In genomic region chr10:77993612-77994011, GRCh38 we compare ENCODE assay signal across 17 cellular contexts. TPM values are rescaled to one million over a fixed set of nuclear protein-coding genes. Genes with fewer than 3 reads are reported as not detected.
A peak's percentile ranks its signal among the peaks of the same experiment; 100 is the strongest.
DNase-seq lines count a peak whose midpoint lies in the region; ATAC-seq and TF ChIP-seq lines count a peak whose summit lies in the region.
"Had no signal": no experiment of that assay in that cellular context is flagged by ENCODE, and none has a peak within 500 bp of the region (broad histone marks: within the 10 kb centered on the region; RNA-seq: fewer than 3 reads in every experiment).

No MANE protein-coding gene starts in this region.

- CTCF ChIA-PET in A673 (lab: Charles Lee), result no interaction called here

- H3K4me3 ChIP-seq in A673 (ENCODE audit: low read depth, low read length, poor library complexity, severe bottlenecking) (no peak overlapping the region), hepatocyte (no peak overlapping the region), MG63 (no peak overlapping the region)
- H3K4me3 ChIP-seq: A549, BLaER1 had no signal

- no peaks in the 10 kb centered on the region for H3K27me3 Mint-ChIP-seq in T-helper 17 cell
- no peaks in the 10 kb centered on the region for H3K27me3 Mint-ChIP-seq in brain
- no peaks in the 10 kb centered on the region for H3K27me3 Mint-ChIP-seq in nephron (ENCODE audit: low read depth)
- H3K27me3 Mint-ChIP-seq: CD4-positive, alpha-beta memory T cell had no signal

- H3K4me3 Mint-ChIP-seq in T-helper 17 cell, result no peak overlapping the region
- no peak overlapping the region for H3K4me3 Mint-ChIP-seq in brain
- H3K4me3 Mint-ChIP-seq in nephron, result no peak overlapping the region
- H3K4me3 Mint-ChIP-seq: CD14-positive monocyte; CD4-positive, alpha-beta memory T cell had no signal

- H3K9me3 ChIP-seq in A673 (ENCODE audit: low read depth, low read length, poor library complexity, severe bottlenecking), result no peaks in the 10 kb centered on the region
- no peaks in the 10 kb centered on the region for H3K9me3 ChIP-seq in T-helper 17 cell (ENCODE audit: control insufficient read depth, low read length, poor library complexity, severe bottlenecking)
- H3K9me3 ChIP-seq in hepatocyte (ENCODE audit: low read depth), result no peaks in the 10 kb centered on the region
- H3K9me3 ChIP-seq in MG63, result no peaks in the 10 kb centered on the region
- H3K9me3 ChIP-seq: A549, BLaER1 had no signal

- BruUV-seq in A673 (replicated peaks; lab: Mats Ljungman, UMichigan), result no TSS peak

- DNase-seq in A673 (ENCODE audit: low spot score) (peak; percentile 9), T-helper 17 cell (no peak), hepatocyte (ENCODE audit: low spot score) (no peak), middle frontal gyrus (ENCODE audit: extremely low spot score, low spot score) (no peak), MG63 (no peak)
- DNase-seq: CD4-positive, alpha-beta memory T cell; DMS153; DMS79; GDM1; HCEC 1CT had no signal

- H3K9me2 ChIP-seq in hepatocyte (replicated peaks; ENCODE audit: insufficient read depth), result no peaks in the 10 kb centered on the region

- H3K9me3 Mint-ChIP-seq in brain, result peaks cover 0 to 4% (median 0%) of the 10 kb centered on the region in 5 experiments
- H3K9me3 Mint-ChIP-seq in nephron, result peaks cover 4% of the 10 kb centered on the region
- H3K9me3 Mint-ChIP-seq: CD14-positive monocyte; CD4-positive, alpha-beta memory T cell had no signal

- H3K36me3 Mint-ChIP-seq in T-helper 17 cell (ENCODE audit: low read depth) (peaks cover 20% of the 10 kb centered on the region), brain (peaks cover 93% of the 10 kb centered on the region), nephron (ENCODE audit: low read depth) (peaks cover 76% of the 10 kb centered on the region)

- H3K36me3 ChIP-seq in A673 (ENCODE audit: insufficient read depth, low read length, poor library complexity, severe bottlenecking) (peaks cover 50% of the 10 kb centered on the region), hepatocyte (replicated peaks; ENCODE audit: insufficient read depth, low read depth) (no peaks in the 10 kb centered on the region), MG63 (peaks cover 80% of the 10 kb centered on the region)

- H3K4me1 ChIP-seq in A673 (ENCODE audit: insufficient read depth, low read length, poor library complexity, severe bottlenecking), result no peaks in the 10 kb centered on the region
- no peaks in the 10 kb centered on the region for H3K4me1 ChIP-seq in hepatocyte (ENCODE audit: insufficient read depth)
- H3K4me1 ChIP-seq: A549, BLaER1 had no signal

- ATAC-seq in T-helper 17 cell, result no peak
- ATAC-seq in GM19467 (IDR thresholded peaks at IDR 0.05; ENCODE audit: unreplicated experiment), result no peak
- ATAC-seq: A549 had no signal

- intact Hi-C loops in A673 (cut with micrococcal nuclease; ENCODE audit: unreplicated experiment), result no loop called here

- H2AFZ ChIP-seq in hepatocyte, result no peak overlapping the region

- POLR2A ChIA-PET in A673 (lab: Charles Lee; ENCODE audit: low non-redundant PET), result no interaction called here

- no peaks in the 10 kb centered on the region for H4K20me1 ChIP-seq in hepatocyte (ENCODE audit: insufficient read depth, poor library complexity, severe bottlenecking)
- H4K20me1 ChIP-seq: BLaER1 had no signal

- H3K79me2 ChIP-seq in hepatocyte, result no peaks in the 10 kb centered on the region

- H3K27ac ChIP-seq in A673 (ENCODE audit: low read depth, low read length, poor library complexity, severe bottlenecking) (no peak overlapping the region), hepatocyte (no peak overlapping the region)
- H3K27ac ChIP-seq: 22Rv1, A549, BLaER1 had no signal

- H3K4me1 Mint-ChIP-seq in T-helper 17 cell (peaks cover 8% of the 10 kb centered on the region), brain (peaks cover 28% of the 10 kb centered on the region), nephron (no peaks in the 10 kb centered on the region)
- H3K4me1 Mint-ChIP-seq: CD14-positive monocyte had no signal

- WGBS in hepatocyte (ENCODE audit: low lambda C conversion rate, missing lambda C conversion rate), result 89% methylated on average over 3 of the region's 3 CpGs

- H3K27ac Mint-ChIP-seq in T-helper 17 cell, result peak overlapping the region; percentile 14
- H3K27ac Mint-ChIP-seq in brain, result peak overlapping the region in 3 of 5 experiments; percentile 10 to 52 (median 49)
- H3K27ac Mint-ChIP-seq in nephron, result peak overlapping the region in 2 of 3 experiments; percentile 2 to 9
- H3K27ac Mint-ChIP-seq: CD4-positive, alpha-beta memory T cell had no signal

- no peaks in the 10 kb centered on the region for H3K27me3 ChIP-seq in A673 (replicated peaks; ENCODE audit: insufficient read depth, low read depth, low read length, poor library complexity)
- no peaks in the 10 kb centered on the region for H3K27me3 ChIP-seq in hepatocyte
- H3K27me3 ChIP-seq in MG63, result no peaks in the 10 kb centered on the region
- H3K27me3 ChIP-seq: BLaER1 had no signal

- no peak for TF ChIP-seq CTCF in A673 (conservative IDR thresholded peaks at IDR 0.05; ENCODE audit: low read depth, low read length)
- no peak for TF ChIP-seq CTCF in brain (conservative IDR thresholded peaks at IDR 0.05)
- TF ChIP-seq CTCF in nephron (IDR thresholded peaks at IDR 0.05; ENCODE audit: unreplicated experiment in 3 of 3), result no peak
- no peak for TF ChIP-seq CTCF in hepatocyte (IDR thresholded peaks at IDR 0.05; ENCODE audit: poor library complexity)

- H3K4me2 ChIP-seq in hepatocyte, result no peak overlapping the region
- H3K4me2 ChIP-seq: A549, BLaER1 had no signal

RNA-seq across cellular contexts. Expression of gene POLR3A, which starts 35.7 kb away (rescaled TPM):
- total RNA-seq in A673 (2021) (27.3 and 27.8 TPM in 2 replicates), T-helper 17 cell (10 to 100 TPM; 10.9 to 12.0 TPM), hepatocyte (9.8 and 10.8 TPM in 2 replicates)
- polyA plus RNA-seq in brain (ENCODE audit: insufficient read depth, low read depth, low replicate concordance) (15.5 TPM), hepatocyte (8.0 and 8.7 TPM in 2 replicates)
- 12.9 and 21.8 TPM in 2 replicates for total RNA-seq in MG63 (2014; rRNA removed; shearing (Covaris generic); ENCODE audit: low replicate concordance)

RNA-seq across cellular contexts. Expression of gene RPS24, which starts 40.1 kb away (rescaled TPM):
- total RNA-seq in A673 (2021) (1,384 and 1,553 TPM in 2 replicates), T-helper 17 cell (1,000 to 10,000 TPM; 1,044 to 1,284 TPM), hepatocyte (2,225 and 2,372 TPM in 2 replicates)
- polyA plus RNA-seq in brain (ENCODE audit: insufficient read depth, low read depth, low replicate concordance) (1,805 TPM), hepatocyte (391 and 461 TPM in 2 replicates)
- 3,994 and 5,871 TPM in 2 replicates for total RNA-seq in MG63 (2014; rRNA removed; shearing (Covaris generic); ENCODE audit: low replicate concordance)
